In genomic region chr22:19986410-19987341, GRCh38 we compare ENCODE assay signal across 8 cellular contexts. TPM values are rescaled to one million over a fixed set of nuclear protein-coding genes. Genes with fewer than 3 reads are reported as not detected.
DNase-seq lines count a peak whose midpoint lies in the region; ATAC-seq and TF ChIP-seq lines count a peak whose summit lies in the region.

No MANE protein-coding gene starts in this region.

- H3K9me3 ChIP-seq in HUES64 (ENCODE audit: insufficient read depth, low read depth, low read length): no peaks in the 10 kb centered on the region
- no peaks in the 10 kb centered on the region for H3K9me3 ChIP-seq in RWPE2 (ENCODE audit: severe bottlenecking)
- no peaks in the 10 kb centered on the region for H3K9me3 ChIP-seq in neuron (ENCODE audit: low read length)

- no peak for TF ChIP-seq CTCF in RWPE2 (IDR thresholded peaks at IDR 0.05; ENCODE audit: poor library complexity, severe bottlenecking)

- H3K9ac ChIP-seq in HUES64 (ENCODE audit: low read depth, low read length): peak overlapping the region; percentile 88

- peaks cover 5% of the 10 kb centered on the region; the same call in 1 of the 2 replicates for H3K4me1 ChIP-seq in HUES64 (ENCODE audit: insufficient read depth, low read length)
- H3K4me1 ChIP-seq in RWPE2 (ENCODE audit: insufficient read depth, poor library complexity, severe bottlenecking): peaks cover 23% of the 10 kb centered on the region
- peaks cover 32% of the 10 kb centered on the region for H3K4me1 ChIP-seq in neuron (ENCODE audit: insufficient read depth, low read length)

- under 1% methylated on average over 63 of the region's 76 CpGs for WGBS in HUES64

- in situ Hi-C loops in G401 (cut with HindIII; ENCODE audit: low sequenced_read_pairs): no loop called here

- ATAC-seq in RWPE2 (ENCODE audit: low read depth) (peak; percentile 69), HG02588 (IDR thresholded peaks at IDR 0.05; ENCODE audit: unreplicated experiment) (no peak)

- H3K4me3 ChIP-seq in HUES64 (ENCODE audit: low read length) (peak overlapping the region; percentile 87), RWPE2 (ENCODE audit: severe bottlenecking) (peak overlapping the region; percentile 57), neuron (ENCODE audit: low read length) (peak overlapping the region; percentile 76)

- H3K27me3 ChIP-seq in HUES64 (ENCODE audit: insufficient read depth, low read length) (no peaks in the 10 kb centered on the region), RWPE2 (ENCODE audit: insufficient read depth, poor library complexity, severe bottlenecking) (no peaks in the 10 kb centered on the region), neuron (ENCODE audit: insufficient read depth, low read length) (no peaks in the 10 kb centered on the region)

- peak; percentile 59 for DNase-seq in G401 (ENCODE audit: low spot score)
- DNase-seq in RWPE2 (ENCODE audit: low spot score): no peak
- peak; percentile 60 for DNase-seq in activated naive CD4-positive, alpha-beta T cell treated with Interleukin-2 at 50 U/mL for 16 hours
- DNase-seq in foreskin melanocyte: peak; percentile 40
- DNase-seq in substantia nigra (lab: John Stamatoyannopoulos, UW): peak in 32 of 49 donors; percentile 18 to 92 (median 46)

- H2AFZ ChIP-seq in neuron (ENCODE audit: low read depth, low read length): peak overlapping the region; percentile 11

- 0 out of 2 replicates have a peak, but pooled peaks cover 2% of the 10 kb centered on the region for H3K36me3 ChIP-seq in HUES64 (ENCODE audit: insufficient read depth, low read length)
- no peaks in the 10 kb centered on the region for H3K36me3 ChIP-seq in RWPE2 (ENCODE audit: low read depth)
- H3K36me3 ChIP-seq in neuron (ENCODE audit: insufficient read depth, low read length): peaks cover 13% of the 10 kb centered on the region

- H3K27ac ChIP-seq in HUES64 (ENCODE audit: low read depth, low read length) (peak overlapping the region; percentile 74), RWPE2 (ENCODE audit: poor library complexity, severe bottlenecking) (peak overlapping the region; percentile 33), substantia nigra (ENCODE audit: low read depth, low read length, poor library complexity, severe bottlenecking) (peak overlapping the region; percentile 38)

RNA-seq across cellular contexts. Expression of gene ARVCF, which starts 29.9 kb away (rescaled TPM):
- total RNA-seq in G401 (2014; rRNA removed; shearing (Covaris generic)): 13.8 and 14.9 TPM in 2 replicates
- polyA plus RNA-seq in HUES64 (2013, experiment 1 of 2): 34.8 TPM
- polyA plus RNA-seq in HUES64 (2013, experiment 2 of 2): 33.9 TPM

RNA-seq across cellular contexts. Expression of gene TANGO2, which starts 34.2 kb away (rescaled TPM):
- total RNA-seq in G401 (2014; rRNA removed; shearing (Covaris generic)): 13.2 and 19.0 TPM in 2 replicates
- 7.2 TPM for polyA plus RNA-seq in HUES64 (2013, experiment 1 of 2)
- polyA plus RNA-seq in HUES64 (2013, experiment 2 of 2): 6.3 TPM

RNA-seq across cellular contexts. Expression of gene TXNRD2, which starts 45.1 kb away (rescaled TPM):
- 86.5 and 96.6 TPM in 2 replicates for total RNA-seq in G401 (2014; rRNA removed; shearing (Covaris generic))
- 12.2 TPM for polyA plus RNA-seq in HUES64 (2013, experiment 1 of 2)
- 12.3 TPM for polyA plus RNA-seq in HUES64 (2013, experiment 2 of 2)

RNA-seq across cellular contexts. Expression of gene COMT, which starts 45.1 kb away (rescaled TPM):
- total RNA-seq in G401 (2014; rRNA removed; shearing (Covaris generic)): 142 and 187 TPM in 2 replicates
- polyA plus RNA-seq in HUES64 (2013, experiment 1 of 2): 39.3 TPM
- polyA plus RNA-seq in HUES64 (2013, experiment 2 of 2): 49.7 TPM
